In the genomic region with DNA sequence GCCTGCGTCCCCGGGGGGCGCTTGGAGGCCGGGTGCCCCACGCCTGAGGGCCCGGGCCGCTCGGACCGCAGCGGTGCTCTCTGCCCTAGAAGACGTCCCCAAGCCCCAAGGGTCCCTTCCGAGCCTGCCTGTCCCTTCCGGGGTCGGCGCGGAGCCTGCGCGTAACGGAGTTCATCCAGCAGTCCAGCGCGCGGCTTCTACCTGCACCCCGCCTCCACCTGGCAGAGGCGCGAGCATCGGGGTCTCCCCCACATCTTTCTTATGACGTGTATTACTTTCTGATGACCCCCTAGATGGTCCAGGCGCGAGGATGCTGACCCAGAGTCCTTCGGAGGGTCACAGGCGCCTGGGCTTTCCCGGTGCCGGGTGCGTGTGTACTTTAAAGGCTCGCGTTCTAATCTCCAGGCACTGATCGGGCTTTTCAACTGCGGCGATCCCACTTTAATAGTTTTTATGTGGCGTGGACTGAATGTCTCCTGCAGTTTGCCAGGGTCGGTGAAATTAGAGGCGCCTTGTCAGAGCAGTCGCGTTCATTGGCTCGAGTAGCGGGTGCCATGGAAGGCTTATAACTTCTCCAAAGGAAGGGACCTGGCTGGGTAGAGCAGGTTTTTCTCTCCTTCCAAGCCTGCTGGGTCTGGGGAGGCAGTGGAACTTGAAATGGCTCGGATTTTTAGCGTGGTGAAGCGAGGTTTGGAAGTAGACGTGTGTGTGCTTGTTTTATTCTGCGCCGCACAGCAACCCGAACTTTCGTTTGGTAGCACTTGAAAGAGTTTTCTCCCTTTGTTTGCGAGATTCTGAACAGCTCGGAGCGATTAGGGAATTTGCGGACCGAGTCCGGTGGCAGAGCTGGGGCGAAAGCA, we compare ENCODE assay signal across 1 cellular context.
TF ChIP-seq lines count a peak whose summit lies in the region.

No MANE protein-coding gene starts in this region.

TF ChIP-seq in IMR-90, 13 proteins besides CTCF, POLR2A, EP300 and RAD21 (continued from another document):
- TF ChIP-seq, protein P1, sequence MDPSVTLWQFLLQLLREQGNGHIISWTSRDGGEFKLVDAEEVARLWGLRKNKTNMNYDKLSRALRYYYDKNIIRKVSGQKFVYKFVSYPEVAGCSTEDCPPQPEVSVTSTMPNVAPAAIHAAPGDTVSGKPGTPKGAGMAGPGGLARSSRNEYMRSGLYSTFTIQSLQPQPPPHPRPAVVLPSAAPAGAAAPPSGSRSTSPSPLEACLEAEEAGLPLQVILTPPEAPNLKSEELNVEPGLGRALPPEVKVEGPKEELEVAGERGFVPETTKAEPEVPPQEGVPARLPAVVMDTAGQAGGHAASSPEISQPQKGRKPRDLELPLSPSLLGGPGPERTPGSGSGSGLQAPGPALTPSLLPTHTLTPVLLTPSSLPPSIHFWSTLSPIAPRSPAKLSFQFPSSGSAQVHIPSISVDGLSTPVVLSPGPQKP (IDR thresholded peaks at IDR 0.05; ENCODE audit: borderline replicate concordance, low read depth, low read length) = no peak
- TF ChIP-seq MXI1 (IDR thresholded peaks at IDR 0.05; ENCODE audit: borderline replicate concordance, low read depth, low read length) (no peak), MAZ (IDR thresholded peaks at IDR 0.05; ENCODE audit: borderline replicate concordance, low read depth, low read length) (no peak), FOS (IDR thresholded peaks at IDR 0.05; ENCODE audit: low read depth, low read length) (no peak), RFX5 (IDR thresholded peaks at IDR 0.05; ENCODE audit: low read depth, low read length) (no peak), CHD1 (IDR thresholded peaks at IDR 0.05; ENCODE audit: low read depth, low read length) (no peak)
- TF ChIP-seq, protein P2, sequence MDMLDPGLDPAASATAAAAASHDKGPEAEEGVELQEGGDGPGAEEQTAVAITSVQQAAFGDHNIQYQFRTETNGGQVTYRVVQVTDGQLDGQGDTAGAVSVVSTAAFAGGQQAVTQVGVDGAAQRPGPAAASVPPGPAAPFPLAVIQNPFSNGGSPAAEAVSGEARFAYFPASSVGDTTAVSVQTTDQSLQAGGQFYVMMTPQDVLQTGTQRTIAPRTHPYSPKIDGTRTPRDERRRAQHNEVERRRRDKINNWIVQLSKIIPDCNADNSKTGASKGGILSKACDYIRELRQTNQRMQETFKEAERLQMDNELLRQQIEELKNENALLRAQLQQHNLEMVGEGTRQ (IDR thresholded peaks at IDR 0.05; ENCODE audit: low read depth, low read length) = no peak
TF ChIP-seq in IMR-90: peak in this region for 0.
